Comparison of ENCODE assay signal across 1 cellular context in genomic region chr16:67841816-67842508, GRCh38.
TF ChIP-seq lines count a peak whose summit lies in the region.

TSS of gene THAP11 (plus strand) at chr16:67842320. CDS start at chr16:67842555, 235 bp downstream.

TF ChIP-seq in K562, 482 proteins besides CTCF, POLR2A, EP300 and RAD21 (continued from another document and continues in another):
- no peak for TF ChIP-seq PREB (CRISPR knock-in tag; IDR thresholded peaks at IDR 0.05)
- TF ChIP-seq E2F1 (CRISPR knock-in tag; IDR thresholded peaks at IDR 0.05): peak; percentile 92
- TF ChIP-seq GTF2B (IDR thresholded peaks at IDR 0.05; ENCODE audit: extremely low read depth, insufficient read length): no peak
- no peak for TF ChIP-seq MED1 (CRISPR knock-in tag; IDR thresholded peaks at IDR 0.05; ENCODE audit: borderline replicate concordance)
- TF ChIP-seq HOMEZ (CRISPR knock-in tag; IDR thresholded peaks at IDR 0.05): no peak
- no peak for TF ChIP-seq ZNF408 (CRISPR knock-in tag; IDR thresholded peaks at IDR 0.05; ENCODE audit: low read depth)
- TF ChIP-seq TRIM24 (IDR thresholded peaks at IDR 0.05): 0 out of 4 replicates have a peak, but pooled peaks of 1 of the 2 experiments have one; percentile 58
- no peak for TF ChIP-seq MAFF (IDR thresholded peaks at IDR 0.05; ENCODE audit: low read length)
- TF ChIP-seq KLF10 (CRISPR knock-in tag; IDR thresholded peaks at IDR 0.05): no peak
- TF ChIP-seq ZNF282 (CRISPR knock-in tag; IDR thresholded peaks at IDR 0.05): no peak
- TF ChIP-seq RBM14 (IDR thresholded peaks at IDR 0.05; ENCODE audit: borderline replicate concordance, insufficient read depth, low read depth, low read length): no peak
- no peak for TF ChIP-seq WHSC1 (IDR thresholded peaks at IDR 0.05; ENCODE audit: low read length)
- peak; percentile 59 for TF ChIP-seq NR2C1 (IDR thresholded peaks at IDR 0.05)
- TF ChIP-seq NR2C1 (tag; IDR thresholded peaks at IDR 0.05): peak; percentile 76
- no peak; the same call in 1 of the 2 replicates for TF ChIP-seq E2F3 (CRISPR knock-in tag; IDR thresholded peaks at IDR 0.05)
- TF ChIP-seq ATF6 (CRISPR knock-in tag; IDR thresholded peaks at IDR 0.05): no peak
- no peak for TF ChIP-seq PCBP2 (IDR thresholded peaks at IDR 0.05; ENCODE audit: low read depth, low read length, poor library complexity, severe bottlenecking)
- TF ChIP-seq CGGBP1 (CRISPR knock-in tag; IDR thresholded peaks at IDR 0.05): no peak
- peak; percentile 89 for TF ChIP-seq ELF1 (tag; IDR thresholded peaks at IDR 0.05)
- TF ChIP-seq NRF1 (conservative IDR thresholded peaks at IDR 0.05 in 1 of 2, IDR thresholded peaks at IDR 0.05 in 1 of 2): peak; percentile 99
- no peak for TF ChIP-seq ZNF75A (CRISPR knock-in tag; IDR thresholded peaks at IDR 0.05)
- peak in 1 of 3 experiments; percentile 54 for TF ChIP-seq YY1 (IDR thresholded peaks at IDR 0.05; ENCODE audit: borderline replicate concordance in 1 of 3, control insufficient read depth in 1 of 3, extremely low read depth in 1 of 3, insufficient read depth in 3 of 3, insufficient read length in 1 of 3, insufficient replicate concordance in 2 of 3, low read depth in 1 of 3, low read length in 2 of 3)
- no peak for TF ChIP-seq ZNF785 (CRISPR knock-in tag; IDR thresholded peaks at IDR 0.05)
- no peak for TF ChIP-seq TFE3 (CRISPR knock-in tag; IDR thresholded peaks at IDR 0.05)
- no peak for TF ChIP-seq NKRF (IDR thresholded peaks at IDR 0.05; ENCODE audit: borderline replicate concordance)
- TF ChIP-seq ARNT (IDR thresholded peaks at IDR 0.05): no peak
- no peak for TF ChIP-seq FOXJ3 (CRISPR knock-in tag; IDR thresholded peaks at IDR 0.05)
- TF ChIP-seq NCOA4 (IDR thresholded peaks at IDR 0.05; ENCODE audit: partially characterized antibody): no peak
- peak; percentile 93 for TF ChIP-seq ETS1 (conservative IDR thresholded peaks at IDR 0.05; ENCODE audit: control insufficient read depth, low read depth, low read length)
- peak; percentile 74 for TF ChIP-seq ZBTB33 (CRISPR knock-in tag; IDR thresholded peaks at IDR 0.05)
- TF ChIP-seq RCOR1 (IDR thresholded peaks at IDR 0.05; ENCODE audit: borderline replicate concordance in 1 of 2, low read depth in 2 of 2, low read length in 2 of 2): peak in 1 of 2 experiments; percentile 18; a peak in 1 of 4 replicates
- TF ChIP-seq SRSF3 (IDR thresholded peaks at IDR 0.05; ENCODE audit: insufficient read depth, low read length): no peak
- no peak; the same call in 1 of the 2 replicates for TF ChIP-seq ZNF717 (CRISPR knock-in tag; IDR thresholded peaks at IDR 0.05)
- TF ChIP-seq NCOA2 (IDR thresholded peaks at IDR 0.05; ENCODE audit: partially characterized antibody in 2 of 2): no peak
- no peak for TF ChIP-seq SMAD3 (CRISPR knock-in tag; conservative IDR thresholded peaks at IDR 0.05)
- TF ChIP-seq FOXK2 (conservative IDR thresholded peaks at IDR 0.05 in 1 of 2, IDR thresholded peaks at IDR 0.05 in 1 of 2; ENCODE audit: low read depth in 2 of 2): no peak
- no peak for TF ChIP-seq SRSF7 (optimal IDR thresholded peaks at IDR 0.05; ENCODE audit: low read depth, low read length)
- TF ChIP-seq ZBTB43 (CRISPR knock-in tag; IDR thresholded peaks at IDR 0.05): peak; percentile 65; the same call in 1 of the 2 replicates
- no peak for TF ChIP-seq THRA (IDR thresholded peaks at IDR 0.05)
- TF ChIP-seq MTF1 (CRISPR knock-in tag; IDR thresholded peaks at IDR 0.05; ENCODE audit: borderline replicate concordance): no peak
- no peak for TF ChIP-seq FOXJ2 (tag; IDR thresholded peaks at IDR 0.05)
- no peak for TF ChIP-seq ZNF280A (IDR thresholded peaks at IDR 0.05; ENCODE audit: low read depth, partially characterized antibody)
